Comparison of ENCODE assay signal across 11 cellular contexts in genomic region chr17:20074489-20074888, GRCh38.
DNase-seq lines count a peak whose midpoint lies in the region; ATAC-seq and TF ChIP-seq lines count a peak whose summit lies in the region.
"Had no signal": no experiment of that assay in that cellular context is flagged by ENCODE, and none has a peak within 500 bp of the region (broad histone marks: within the 10 kb centered on the region; RNA-seq: fewer than 3 reads in every experiment).

No MANE protein-coding gene starts in this region.

- H3K4me1 ChIP-seq in CD8-positive, alpha-beta memory T cell (ENCODE audit: insufficient read depth, low read length), result peaks cover 23% of the 10 kb centered on the region
- H3K4me1 ChIP-seq in Loucy (ENCODE audit: insufficient read depth, low read length, poor library complexity, severe bottlenecking), result peaks cover 54% of the 10 kb centered on the region
- peaks cover 19% of the 10 kb centered on the region for H3K4me1 ChIP-seq in osteoblast (ENCODE audit: insufficient read depth, low read length)

- TF ChIP-seq CTCF in Loucy (conservative IDR thresholded peaks at IDR 0.05; ENCODE audit: low read length) (no peak), osteoblast (IDR thresholded peaks at IDR 0.05; ENCODE audit: extremely low read depth, low read depth, low read length) (no peak)

- POLR2A ChIA-PET in CD8-positive, alpha-beta memory T cell (lab: Charles Lee), result no interaction called here

- H3K27me3 ChIP-seq in CD8-positive, alpha-beta memory T cell (ENCODE audit: insufficient read depth, low read length, poor library complexity, severe bottlenecking), result no peaks in the 10 kb centered on the region
- H3K27me3 ChIP-seq in Loucy (ENCODE audit: insufficient read depth, low read length, poor library complexity, severe bottlenecking) (no peaks in the 10 kb centered on the region), osteoblast (ENCODE audit: insufficient read depth, low read length) (no peaks in the 10 kb centered on the region)

- peaks cover 30 to 32% (median 31%) of the 10 kb centered on the region in 3 donors for H3K4me1 Mint-ChIP-seq in CD8-positive, alpha-beta memory T cell

- H3K27me3 Mint-ChIP-seq in CD8-positive, alpha-beta memory T cell, result peaks cover 0 to 3% of the 10 kb centered on the region in 2 donors

- CTCF ChIA-PET in CD8-positive, alpha-beta memory T cell (lab: Charles Lee), result interaction anchor here (1.4 to 1.6 kb wide), 2 partner anchors 16 to 66 kb away, joined by 4 to 6 read pairs; partner anchors contain the start of gene SPECC1

- H3K9ac ChIP-seq in Loucy (ENCODE audit: low read depth, low read length, poor library complexity, severe bottlenecking), result peak overlapping the region; percentile 79

- DNase-seq in CD8-positive, alpha-beta memory T cell, result no peak
- no peak for DNase-seq in caudate nucleus (lab: John Stamatoyannopoulos, UW)
- DNase-seq in osteoblast (ENCODE audit: insufficient read length, low spot score, missing footprints), result no peak
- no peak for DNase-seq in NCI-H2107 (lab: John Stamatoyannopoulos, UW)
- no peak for DNase-seq in kidney glomerular epithelial cell (lab: John Stamatoyannopoulos, UW)
- DNase-seq in NCI-H1105 treated with DMSO at 0.1 percent for 48 hours (lab: John Stamatoyannopoulos, UW), result no peak
- DNase-seq: NCI-H1048 had no signal

- no peak overlapping the region for H3K27ac ChIP-seq in CD8-positive, alpha-beta memory T cell (ENCODE audit: low read depth, low read length)
- H3K27ac ChIP-seq in caudate nucleus (ENCODE audit: low read depth, low read length), result peak overlapping the region; percentile 79
- H3K27ac ChIP-seq in osteoblast (ENCODE audit: low read depth, low read length), result no peak overlapping the region
- H3K27ac ChIP-seq: VCaP had no signal

- no peaks in the 10 kb centered on the region for H3K9me2 ChIP-seq in Loucy (replicated peaks; ENCODE audit: low read depth, low read length)

- H3K4me2 ChIP-seq in Loucy (ENCODE audit: low read depth, low read length, poor library complexity, severe bottlenecking), result peak overlapping the region; percentile 93
- peak overlapping the region; percentile 66 for H3K4me2 ChIP-seq in osteoblast (ENCODE audit: insufficient read depth, low read length)

- peak overlapping the region in 5 of 8 donors; percentile 35 to 79 (median 57) for H3K27ac Mint-ChIP-seq in CD8-positive, alpha-beta memory T cell
- H3K27ac Mint-ChIP-seq: activated naive CD8-positive, alpha-beta T cell had no signal

- no peaks in the 10 kb centered on the region for H3K36me3 Mint-ChIP-seq in CD8-positive, alpha-beta memory T cell

- no peaks in the 10 kb centered on the region for H3K9me3 ChIP-seq in CD8-positive, alpha-beta memory T cell (ENCODE audit: low read length)
- H3K9me3 ChIP-seq in Loucy (ENCODE audit: insufficient read depth, low read depth, low read length), result no peaks in the 10 kb centered on the region
- H3K9me3 ChIP-seq in osteoblast (ENCODE audit: low read depth, low read length), result no peaks in the 10 kb centered on the region

- H2AFZ ChIP-seq in Loucy (ENCODE audit: low read length), result peak overlapping the region; percentile 58; the same call in 1 of the 2 replicates
- no peak overlapping the region for H2AFZ ChIP-seq in osteoblast (ENCODE audit: low read length)

- no peaks in the 10 kb centered on the region for H3K36me3 ChIP-seq in CD8-positive, alpha-beta memory T cell (ENCODE audit: insufficient read depth, low read length)
- H3K36me3 ChIP-seq in Loucy (ENCODE audit: insufficient read depth, low read length) (no peaks in the 10 kb centered on the region), osteoblast (ENCODE audit: insufficient read depth, low read length) (no peaks in the 10 kb centered on the region)

- H4K20me1 ChIP-seq in Loucy (ENCODE audit: insufficient read depth, low read length, poor library complexity, severe bottlenecking) (no peaks in the 10 kb centered on the region), osteoblast (ENCODE audit: insufficient read depth, low read length) (no peaks in the 10 kb centered on the region)

- no peak overlapping the region for H3K4me3 ChIP-seq in CD8-positive, alpha-beta memory T cell (ENCODE audit: low read length)
- peak overlapping the region; percentile 78 for H3K4me3 ChIP-seq in Loucy (ENCODE audit: low read length, poor library complexity, severe bottlenecking)
- no peak overlapping the region for H3K4me3 ChIP-seq in osteoblast (ENCODE audit: insufficient read depth, low read length)

- peaks cover 6% of the 10 kb centered on the region; the same call in 1 of the 2 replicates for H3F3A ChIP-seq in Loucy (ENCODE audit: low read depth)

- peak overlapping the region; percentile 78 to 87 (median 84) for H3K4me3 Mint-ChIP-seq in CD8-positive, alpha-beta memory T cell

- ATAC-seq in HG03442 (IDR thresholded peaks at IDR 0.05; ENCODE audit: unreplicated experiment), result no peak

- H3K9me3 Mint-ChIP-seq in CD8-positive, alpha-beta memory T cell, result no peaks in the 10 kb centered on the region

- H3K79me2 ChIP-seq in Loucy (ENCODE audit: insufficient read depth, low read length) (peaks cover 61% of the 10 kb centered on the region), osteoblast (ENCODE audit: insufficient read depth, low read length) (no peaks in the 10 kb centered on the region)
